Comparison of ENCODE assay signal across 1 cellular context in the genomic region with DNA sequence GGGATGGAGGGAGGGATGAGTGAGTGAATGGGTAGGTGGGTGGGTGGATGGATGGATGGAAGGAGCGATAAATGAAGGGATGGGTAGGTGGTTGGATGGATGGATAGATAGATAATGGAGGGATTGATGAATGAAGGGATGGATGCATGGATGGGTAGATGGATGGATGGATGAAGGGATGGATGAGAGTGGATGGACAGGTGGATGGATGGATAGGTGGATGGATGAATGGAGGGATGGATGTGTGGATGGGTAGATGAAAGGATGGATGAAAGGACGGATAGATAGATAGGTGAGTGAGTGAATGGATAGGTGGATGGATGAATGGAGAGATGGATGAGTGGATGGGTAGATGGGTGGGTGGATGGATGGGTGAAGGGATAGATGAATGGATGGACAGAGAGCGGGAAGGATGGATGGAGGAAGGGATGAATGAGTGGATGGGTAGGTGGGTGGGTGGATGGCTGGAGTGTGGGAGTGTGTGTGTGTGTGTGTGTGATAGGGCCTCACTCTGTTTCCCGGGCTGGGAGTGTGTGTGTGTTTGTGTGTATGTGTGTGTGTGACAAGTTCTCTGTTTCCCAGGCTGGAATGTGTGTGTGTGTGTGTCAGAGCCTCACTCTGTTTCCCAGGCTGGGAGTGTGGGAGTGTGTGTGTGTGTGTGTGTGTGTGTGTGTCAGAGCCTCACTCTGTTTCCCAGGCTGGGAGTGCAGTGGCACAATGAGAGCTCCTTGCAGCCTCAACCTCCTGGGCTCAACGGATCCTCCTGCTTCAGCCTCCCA.
TF ChIP-seq lines count a peak whose summit lies in the region.

No MANE protein-coding gene starts in this region.

TF ChIP-seq in IMR-90, 13 proteins besides CTCF, POLR2A, EP300 and RAD21:
- TF ChIP-seq BHLHE40 (IDR thresholded peaks at IDR 0.05; ENCODE audit: low read depth, low read length): no peak
- no peak for TF ChIP-seq MAZ (IDR thresholded peaks at IDR 0.05; ENCODE audit: borderline replicate concordance, low read depth, low read length)
- TF ChIP-seq, protein P1, sequence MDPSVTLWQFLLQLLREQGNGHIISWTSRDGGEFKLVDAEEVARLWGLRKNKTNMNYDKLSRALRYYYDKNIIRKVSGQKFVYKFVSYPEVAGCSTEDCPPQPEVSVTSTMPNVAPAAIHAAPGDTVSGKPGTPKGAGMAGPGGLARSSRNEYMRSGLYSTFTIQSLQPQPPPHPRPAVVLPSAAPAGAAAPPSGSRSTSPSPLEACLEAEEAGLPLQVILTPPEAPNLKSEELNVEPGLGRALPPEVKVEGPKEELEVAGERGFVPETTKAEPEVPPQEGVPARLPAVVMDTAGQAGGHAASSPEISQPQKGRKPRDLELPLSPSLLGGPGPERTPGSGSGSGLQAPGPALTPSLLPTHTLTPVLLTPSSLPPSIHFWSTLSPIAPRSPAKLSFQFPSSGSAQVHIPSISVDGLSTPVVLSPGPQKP (IDR thresholded peaks at IDR 0.05; ENCODE audit: borderline replicate concordance, low read depth, low read length): no peak
- no peak for TF ChIP-seq FOS (IDR thresholded peaks at IDR 0.05; ENCODE audit: low read depth, low read length)
- no peak for TF ChIP-seq RCOR1 (IDR thresholded peaks at IDR 0.05; ENCODE audit: insufficient replicate concordance, low read length)
- TF ChIP-seq, protein P2, sequence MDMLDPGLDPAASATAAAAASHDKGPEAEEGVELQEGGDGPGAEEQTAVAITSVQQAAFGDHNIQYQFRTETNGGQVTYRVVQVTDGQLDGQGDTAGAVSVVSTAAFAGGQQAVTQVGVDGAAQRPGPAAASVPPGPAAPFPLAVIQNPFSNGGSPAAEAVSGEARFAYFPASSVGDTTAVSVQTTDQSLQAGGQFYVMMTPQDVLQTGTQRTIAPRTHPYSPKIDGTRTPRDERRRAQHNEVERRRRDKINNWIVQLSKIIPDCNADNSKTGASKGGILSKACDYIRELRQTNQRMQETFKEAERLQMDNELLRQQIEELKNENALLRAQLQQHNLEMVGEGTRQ (IDR thresholded peaks at IDR 0.05; ENCODE audit: low read depth, low read length): no peak
- TF ChIP-seq SMC3 (IDR thresholded peaks at IDR 0.05; ENCODE audit: low read depth, low read length): no peak
- TF ChIP-seq CEBPB (IDR thresholded peaks at IDR 0.05; ENCODE audit: low read depth, low read length): no peak
- TF ChIP-seq NFE2L2 (IDR thresholded peaks at IDR 0.05; ENCODE audit: low read depth, low read length): no peak
- TF ChIP-seq MAFK (IDR thresholded peaks at IDR 0.05; ENCODE audit: low read depth, low read length): no peak
- TF ChIP-seq RFX5 (IDR thresholded peaks at IDR 0.05; ENCODE audit: low read depth, low read length): no peak
- no peak for TF ChIP-seq MXI1 (IDR thresholded peaks at IDR 0.05; ENCODE audit: borderline replicate concordance, low read depth, low read length)
- TF ChIP-seq CHD1 (IDR thresholded peaks at IDR 0.05; ENCODE audit: low read depth, low read length): no peak
